Comparison of ENCODE assay signal across 8 cellular contexts in the genomic region with DNA sequence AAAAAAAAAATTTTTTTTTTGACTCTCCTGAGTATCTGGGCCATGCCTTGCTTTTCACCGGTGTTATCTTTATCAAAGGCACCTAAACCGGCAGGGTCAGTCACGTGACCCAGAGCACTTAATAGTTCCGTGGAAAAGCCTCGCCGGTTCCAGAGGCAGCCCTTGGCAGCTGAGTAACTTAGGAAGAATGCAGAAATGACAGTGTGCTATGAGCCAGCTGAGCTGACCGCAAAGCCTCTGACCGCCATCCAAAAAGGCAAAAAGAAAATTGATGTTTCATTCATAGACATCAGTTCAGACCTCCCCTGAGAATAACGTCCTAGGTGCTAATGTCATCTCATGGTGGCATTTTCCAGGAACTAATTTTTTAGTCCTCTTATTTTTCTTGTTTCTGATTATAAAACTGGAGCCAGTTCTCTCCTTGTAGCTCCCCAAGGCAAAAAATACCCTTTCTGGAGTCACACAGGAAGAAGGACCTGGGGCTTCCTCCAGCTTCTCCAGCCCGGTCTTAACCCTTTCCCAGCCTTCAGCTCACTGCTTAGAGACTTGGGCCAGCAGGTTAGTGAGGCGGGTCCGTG.
A peak's percentile ranks its signal among the peaks of the same experiment; 100 is the strongest.
DNase-seq lines count a peak whose midpoint lies in the region; ATAC-seq and TF ChIP-seq lines count a peak whose summit lies in the region.

No MANE protein-coding gene starts in this region.

- no peaks in the 10 kb centered on the region for H3K27me3 ChIP-seq in CD8-positive, alpha-beta memory T cell (ENCODE audit: insufficient read depth, low read length, poor library complexity, severe bottlenecking)
- H3K27me3 ChIP-seq in Panc1 (ENCODE audit: control insufficient read depth, insufficient read depth, low read length) (no peaks in the 10 kb centered on the region), neural progenitor cell (no peaks in the 10 kb centered on the region)
- H3K27me3 ChIP-seq in effector memory CD4-positive, alpha-beta T cell (replicated peaks; ENCODE audit: control insufficient read depth, insufficient read depth, low read length, poor library complexity, severe bottlenecking), result no peaks in the 10 kb centered on the region

- intact Hi-C loops in Panc1 (cut with micrococcal nuclease; ENCODE audit: unreplicated experiment), result no loop called here

- H3F3A ChIP-seq in neural progenitor cell (ENCODE audit: low read depth), result peaks cover 8% of the 10 kb centered on the region

- H2AFZ ChIP-seq in neural progenitor cell (replicated peaks), result no peak overlapping the region

- peaks cover 5% of the 10 kb centered on the region for H3K4me1 ChIP-seq in CD8-positive, alpha-beta memory T cell (ENCODE audit: insufficient read depth, low read length)
- H3K4me1 ChIP-seq in Panc1 (ENCODE audit: control insufficient read depth, insufficient read depth, low read length), result peaks cover 35% of the 10 kb centered on the region
- H3K4me1 ChIP-seq in neural progenitor cell, result peaks cover 11% of the 10 kb centered on the region
- H3K4me1 ChIP-seq in effector memory CD4-positive, alpha-beta T cell (ENCODE audit: control insufficient read depth, insufficient read depth, low read length, poor library complexity, severe bottlenecking), result no peaks in the 10 kb centered on the region

- H3K36me3 Mint-ChIP-seq in CD8-positive, alpha-beta memory T cell, result peaks cover 6 to 52% (median 7%) of the 10 kb centered on the region in 3 donors
- no peaks in the 10 kb centered on the region for H3K36me3 Mint-ChIP-seq in neural progenitor cell

- peak; percentile 92 for ATAC-seq in Panc1

- POLR2A ChIA-PET in CD8-positive, alpha-beta memory T cell (lab: Charles Lee), result no interaction called here
- POLR2A ChIA-PET in Panc1 (lab: Charles Lee), result interaction anchor here (0.7 kb wide), 1 partner anchor 58 kb away, joined by 7 read pairs; no protein-coding TSS in a partner anchor

- H3K27ac Mint-ChIP-seq in CD8-positive, alpha-beta memory T cell, result no peak overlapping the region
- peak overlapping the region; percentile 39 for H3K27ac Mint-ChIP-seq in neural progenitor cell

- no peaks in the 10 kb centered on the region for H3K79me2 ChIP-seq in neural progenitor cell (ENCODE audit: low read depth)

- H3K4me1 Mint-ChIP-seq in CD8-positive, alpha-beta memory T cell, result peaks cover 16 to 32% (median 18%) of the 10 kb centered on the region in 3 donors
- H3K4me1 Mint-ChIP-seq in neural progenitor cell, result peaks cover 48% of the 10 kb centered on the region

- TF ChIP-seq CTCF in Panc1 (IDR thresholded peaks at IDR 0.05) (no peak), fibroblast of mammary gland (conservative IDR thresholded peaks at IDR 0.05; ENCODE audit: control insufficient read depth, insufficient read depth, low read depth, low read length) (no peak), neural progenitor cell (IDR thresholded peaks at IDR 0.05) (no peak)

- no peak overlapping the region for H3K4me3 Mint-ChIP-seq in CD8-positive, alpha-beta memory T cell
- H3K4me3 Mint-ChIP-seq in neural progenitor cell, result no peak overlapping the region

- CTCF ChIA-PET in CD8-positive, alpha-beta memory T cell (lab: Charles Lee), result interaction anchor here (1.3 kb wide), 2 partner anchors 11 to 120 kb away, joined by 3 to 5 read pairs; no protein-coding TSS in a partner anchor
- CTCF ChIA-PET in Panc1 (lab: Charles Lee), result interaction anchor here (0.7 kb wide), 2 partner anchors 50 to 122 kb away, joined by 5 to 6 read pairs; no protein-coding TSS in a partner anchor

- no peaks in the 10 kb centered on the region for H4K20me1 ChIP-seq in neural progenitor cell (ENCODE audit: low read depth)

- no peak overlapping the region for H3K4me3 ChIP-seq in CD8-positive, alpha-beta memory T cell (ENCODE audit: low read length)
- H3K4me3 ChIP-seq in Panc1 (ENCODE audit: low read depth in 2 of 2, low read length in 2 of 2) (no peak overlapping the region), fibroblast of mammary gland (ENCODE audit: control insufficient read depth, low read depth, low read length) (no peak overlapping the region), neural progenitor cell (no peak overlapping the region)
- no peak overlapping the region for H3K4me3 ChIP-seq in effector memory CD4-positive, alpha-beta T cell (ENCODE audit: insufficient read depth, low read depth, low read length, poor library complexity, severe bottlenecking)

- no peak overlapping the region for H3K4me2 ChIP-seq in neural progenitor cell

- no TSS peak for BruUV-seq in Panc1 (replicated peaks; lab: Mats Ljungman, UMichigan)

- H3K27me3 Mint-ChIP-seq in CD8-positive, alpha-beta memory T cell, result peaks cover 0 to 1% of the 10 kb centered on the region in 2 donors
- H3K27me3 Mint-ChIP-seq in neural progenitor cell (ENCODE audit: insufficient read depth, low read depth), result peaks cover 4% of the 10 kb centered on the region

- in situ Hi-C loops in Panc1 (cut with HindIII; ENCODE audit: low pct_unique_long_range_greater_than_20kb, low sequenced_read_pairs), result no loop called here

- no peak overlapping the region for H3K9ac ChIP-seq in neural progenitor cell

- no peaks in the 10 kb centered on the region for H3K9me3 ChIP-seq in CD8-positive, alpha-beta memory T cell (ENCODE audit: low read length)
- H3K9me3 ChIP-seq in Panc1 (ENCODE audit: control insufficient read depth, insufficient read depth, low read depth, low read length) (no peaks in the 10 kb centered on the region), neural progenitor cell (ENCODE audit: low read depth) (no peaks in the 10 kb centered on the region)
- no peaks in the 10 kb centered on the region for H3K9me3 ChIP-seq in effector memory CD4-positive, alpha-beta T cell (ENCODE audit: control insufficient read depth, low read length)

- no peaks in the 10 kb centered on the region for H3K9me3 Mint-ChIP-seq in CD8-positive, alpha-beta memory T cell
- H3K9me3 Mint-ChIP-seq in neural progenitor cell, result no peaks in the 10 kb centered on the region

- DNase-seq in CD8-positive, alpha-beta memory T cell, result no peak
- DNase-seq in Panc1 (ENCODE audit: low read depth, low spot score) (peak; percentile 83), fibroblast of mammary gland (ENCODE audit: low read depth) (peak; percentile 94), neural progenitor cell (ENCODE audit: low spot score) (no peak), NCI-H1694 treated with DMSO at 0.1 percent for 48 hours (lab: John Stamatoyannopoulos, UW) (no peak), NCI-H2081 (lab: John Stamatoyannopoulos, UW) (no peak)
- DNase-seq in effector memory CD4-positive, alpha-beta T cell, result no peak
- no peak for DNase-seq in stimulated activated CD4-positive, alpha-beta T cell treated with anti-CD3 and anti-CD28 coated beads, Interleukin-4, amount 100 ng/mL, for 4 hours

- peak overlapping the region; percentile 2 for H3K27ac ChIP-seq in CD8-positive, alpha-beta memory T cell (ENCODE audit: low read depth, low read length)
- H3K27ac ChIP-seq in Panc1 (ENCODE audit: low read length) (peak overlapping the region; percentile 67), neural progenitor cell (no peak overlapping the region)
- no peak overlapping the region for H3K27ac ChIP-seq in effector memory CD4-positive, alpha-beta T cell (ENCODE audit: insufficient read depth, low read length, poor library complexity, severe bottlenecking)

- H3K36me3 ChIP-seq in CD8-positive, alpha-beta memory T cell (ENCODE audit: insufficient read depth, low read length), result no peaks in the 10 kb centered on the region
- H3K36me3 ChIP-seq in Panc1 (ENCODE audit: control insufficient read depth, insufficient read depth, low read length) (no peaks in the 10 kb centered on the region), neural progenitor cell (no peaks in the 10 kb centered on the region)
- H3K36me3 ChIP-seq in effector memory CD4-positive, alpha-beta T cell (ENCODE audit: control insufficient read depth, insufficient read depth, low read length), result no peaks in the 10 kb centered on the region

Comparison
In these comparisons a context has a peak if more than half of its experiments do, and no peak if none do; other contexts are left out.
1. DNase-seq: peak in Panc1 (single experiment) and fibroblast of mammary gland (single experiment); none in CD8-positive, alpha-beta memory T cell (0 of 5), neural progenitor cell (single experiment), NCI-H1694 treated with DMSO at 0.1 percent for 48 hours (single experiment), effector memory CD4-positive, alpha-beta T cell (0 of 3), stimulated activated CD4-positive, alpha-beta T cell treated with anti-CD3 and anti-CD28 coated beads, Interleukin-4, amount 100 ng/mL, for 4 hours (0 of 2) and NCI-H2081 (0 of 2).
2. H3K27ac ChIP-seq: peak in CD8-positive, alpha-beta memory T cell (single experiment) and Panc1 (single experiment); none in neural progenitor cell (single experiment) and effector memory CD4-positive, alpha-beta T cell (single experiment).